ENCODE assay signal across 29 cellular contexts in the genomic region with DNA sequence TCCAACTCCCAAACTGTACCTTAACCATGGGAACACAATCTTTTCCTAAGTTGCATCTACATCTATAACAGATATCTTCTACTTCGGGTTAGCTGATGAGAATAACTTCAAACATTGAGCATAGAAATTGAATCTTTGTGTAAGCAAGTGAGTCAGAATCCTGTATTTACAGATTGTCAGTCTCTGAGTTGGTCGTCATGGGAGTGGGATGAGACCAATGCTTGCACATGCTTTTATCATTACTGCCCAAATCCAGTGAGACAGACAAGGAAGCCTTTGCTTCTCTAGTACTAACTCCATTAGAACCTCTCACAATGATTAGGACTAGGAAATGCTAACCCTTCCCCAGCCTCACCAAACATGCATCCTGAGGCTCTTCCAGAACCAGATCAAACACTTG.
"Had no signal": no experiment of that assay in that cellular context is flagged by ENCODE, and none has a peak within 500 bp of the region (broad histone marks: within the 10 kb centered on the region; RNA-seq: fewer than 3 reads in every experiment).

No MANE protein-coding gene starts in this region.

- H3K27me3 ChIP-seq: colonic mucosa, foreskin keratinocyte, gastroesophageal sphincter, heart right ventricle, ovary, sigmoid colon, spleen, transverse colon, vagina had no signal

- H3K4me1 ChIP-seq: colonic mucosa, foreskin keratinocyte, gastroesophageal sphincter, heart right ventricle, lower lobe of right lung, psoas muscle, sigmoid colon, spleen, transverse colon, vagina had no signal

- H3K4me3 ChIP-seq: colonic mucosa, gastroesophageal sphincter, heart right ventricle, lower lobe of right lung, ovary, psoas muscle, sigmoid colon, skin epidermis, spleen, thoracic aorta, transverse colon, vagina had no signal

- DNase-seq: colonic mucosa; effector CD8-positive, alpha-beta T cell; endodermal cell; foreskin keratinocyte; glutamatergic neuron; heart right ventricle; hippocampal formation; islet precursor cell; kidney glomerular epithelial cell; left ventricle myocardium superior; lower lobe of right lung; natural killer cell; occipital lobe; ovary; posterior cingulate gyrus; psoas muscle; right cardiac atrium; sigmoid colon; spleen; stimulated activated CD4-positive, alpha-beta T cell treated with anti-CD3 and anti-CD28 coated beads, Interleukin-4, amount 100 ng/mL, for 4 hours; stimulated activated naive CD8-positive, alpha-beta T cell treated with anti-CD3 and anti-CD28 coated beads, Interleukin-15, Interleukin-2, amounts not matched to agents 100 U/mL and 50 U/mL, for 24 hours; transverse colon had no signal

- H3K27ac ChIP-seq: colonic mucosa, epithelial cell of prostate, foreskin keratinocyte, gastroesophageal sphincter, heart right ventricle, lower lobe of right lung, ovary, psoas muscle, sigmoid colon, skin epidermis, spleen, thoracic aorta, transverse colon, vagina had no signal

- H3K36me3 ChIP-seq: colonic mucosa, gastroesophageal sphincter, heart right ventricle, lower lobe of right lung, ovary, sigmoid colon, spleen, thoracic aorta, transverse colon, vagina had no signal

- ATAC-seq: esophagus mucosa; foreskin keratinocyte; gastroesophageal sphincter; heart right ventricle; left ventricle myocardium superior; lower lobe of right lung; natural killer cell; psoas muscle; right cardiac atrium; stimulated activated memory B cell treated with anti-CD40 and anti-IgM and Interleukin-4, amounts not matched to agents 10 μg/mL and 1 μg/mL and 100 μg/mL, for 72 hours; stimulated activated naive CD8-positive, alpha-beta T cell treated with anti-CD3 and anti-CD28 coated beads, Interleukin-15, Interleukin-2, amounts not matched to agents 100 U/mL and 50 U/mL, for 24 hours had no signal

- H3K9me3 ChIP-seq: colonic mucosa, gastroesophageal sphincter, heart right ventricle, lower lobe of right lung, ovary, psoas muscle, thoracic aorta, transverse colon, vagina had no signal
